ENCODE assay signal across 23 cellular contexts in genomic region chr9:13241283-13241682, GRCh38.
"Had no signal": no experiment of that assay in that cellular context is flagged by ENCODE, and none has a peak within 500 bp of the region (broad histone marks: within the 10 kb centered on the region; RNA-seq: fewer than 3 reads in every experiment).

No MANE protein-coding gene starts in this region.

- H3K27me3 ChIP-seq: colonic mucosa, esophagus squamous epithelium, gastrocnemius medialis, heart right ventricle, left lung had no signal

- DNase-seq: colonic mucosa; cortex of kidney; effector CD8-positive, alpha-beta T cell; effector memory CD8-positive, alpha-beta T cell; endodermal cell; erythroblast; esophagus squamous epithelium; foreskin fibroblast; foreskin melanocyte; gastrocnemius medialis; glutamatergic neuron; head of caudate nucleus; heart right ventricle; hippocampal formation; left cardiac atrium; left lung; left ventricle myocardium superior; lower lobe of right lung; mesenchymal stem cell; midbrain had no signal

- H3K9me3 ChIP-seq: colonic mucosa, esophagus squamous epithelium, gastrocnemius medialis, heart right ventricle, left lung, lower lobe of right lung had no signal

- H3K27me3 Mint-ChIP-seq: dendritic cell treated with granulocyte-macrophage colony-stimulating factor and Interleukin-4, amounts not matched to agents 40 ng/mL and 50 ng/mL, for 4 days; effector memory CD8-positive, alpha-beta T cell had no signal

- H3K4me3 Mint-ChIP-seq: dendritic cell treated with granulocyte-macrophage colony-stimulating factor and Interleukin-4, amounts not matched to agents 40 ng/mL and 50 ng/mL, for 4 days; effector memory CD8-positive, alpha-beta T cell; endodermal cell had no signal

- H3K36me3 ChIP-seq: colonic mucosa, esophagus squamous epithelium, gastrocnemius medialis, left lung, lower lobe of right lung had no signal

- H3K4me3 ChIP-seq: colonic mucosa, esophagus squamous epithelium, gastrocnemius medialis, heart right ventricle, left lung, lower lobe of right lung had no signal

- H3K27ac Mint-ChIP-seq: dendritic cell treated with granulocyte-macrophage colony-stimulating factor and Interleukin-4, amounts not matched to agents 40 ng/mL and 50 ng/mL, for 4 days; effector memory CD8-positive, alpha-beta T cell; endodermal cell had no signal

- H3K9me3 Mint-ChIP-seq: dendritic cell treated with granulocyte-macrophage colony-stimulating factor and Interleukin-4, amounts not matched to agents 40 ng/mL and 50 ng/mL, for 4 days; endodermal cell had no signal

- ATAC-seq: effector memory CD8-positive, alpha-beta T cell; esophagus mucosa; gastrocnemius medialis; heart right ventricle; left cardiac atrium; left lung; left ventricle myocardium superior; lower lobe of right lung had no signal

- H3K27ac ChIP-seq: colonic mucosa, epithelial cell of prostate, esophagus squamous epithelium, gastrocnemius medialis, heart right ventricle, left lung, lower lobe of right lung had no signal

- H3K4me1 ChIP-seq: colonic mucosa, esophagus squamous epithelium, gastrocnemius medialis, heart right ventricle, left lung, lower lobe of right lung had no signal
